In genomic region chr10:63522129-63522687, GRCh38 we compare ENCODE assay signal across 8 cellular contexts. TPM values are rescaled to one million over a fixed set of nuclear protein-coding genes. Genes with fewer than 3 reads are reported as not detected.
A peak's percentile ranks its signal among the peaks of the same experiment; 100 is the strongest.
DNase-seq lines count a peak whose midpoint lies in the region; ATAC-seq, FAIRE-seq and TF ChIP-seq lines count a peak whose summit lies in the region.

No MANE protein-coding gene starts in this region.

- no peaks in the 10 kb centered on the region for H3K9me3 Mint-ChIP-seq in activated CD4-positive, alpha-beta T cell treated with anti-CD3 and anti-CD28 coated beads, Interleukin-2, amount 10 ng/mL, durations not matched to agents 7 days and 5 days

- CTCF ChIA-PET in activated CD4-positive, alpha-beta T cell treated with anti-CD3 and anti-CD28 coated beads, Interleukin-2, amount 10 ng/mL, durations not matched to agents 7 days and 5 days (lab: Charles Lee) = interaction anchor here (0.5 to 2.3 kb wide), 5 partner anchors 8 to 253 kb away, joined by 3 to 7 read pairs (median 4); no protein-coding TSS in a partner anchor
- CTCF ChIA-PET in K562 (lab: Yijun Ruan, JAX; ENCODE audit: low intra/inter-chr PET ratio) = no interaction called here

- TF ChIP-seq CTCF in K562 (IDR thresholded peaks at IDR 0.05 in 2 of 3, conservative IDR thresholded peaks at IDR 0.05 in 1 of 3; ENCODE audit: insufficient read depth in 2 of 3, low read depth in 1 of 3, low read length in 3 of 3) (no peak), suprapubic skin (IDR thresholded peaks at IDR 0.05) (no peak)

- H3K36me3 ChIP-seq in K562 (ENCODE audit: control insufficient read depth, insufficient read depth, low read length) (no peaks in the 10 kb centered on the region; the same call in 1 of the 3 replicates), suprapubic skin (no peaks in the 10 kb centered on the region)

- no peaks in the 10 kb centered on the region for H3K27me3 Mint-ChIP-seq in activated CD4-positive, alpha-beta T cell treated with anti-CD3 and anti-CD28 coated beads, Interleukin-2, amount 10 ng/mL, durations not matched to agents 7 days and 5 days

- TF ChIP-seq RAD21 in K562 (CRISPR knock-in tag; conservative IDR thresholded peaks at IDR 0.05 in 1 of 2, IDR thresholded peaks at IDR 0.05 in 1 of 2) = no peak

- H3K4me1 ChIP-seq in K562 (replicated peaks in 1 of 2; ENCODE audit: control insufficient read depth in 2 of 2, insufficient read depth in 2 of 2, low read length in 2 of 2) (peaks cover 16% of the 10 kb centered on the region in 2 experiments; a peak in 4 of 5 replicates), suprapubic skin (peaks cover 56% of the 10 kb centered on the region)

- no peaks in the 10 kb centered on the region for H3K27me3 ChIP-seq in K562 (ENCODE audit: control insufficient read depth in 2 of 2, insufficient read depth in 2 of 2, low read length in 2 of 2)
- no peaks in the 10 kb centered on the region for H3K27me3 ChIP-seq in suprapubic skin

- TF ChIP-seq EP300 in K562 (IDR thresholded peaks at IDR 0.05; ENCODE audit: low read length) (no peak), suprapubic skin (IDR thresholded peaks at IDR 0.05) (no peak)

- no peaks in the 10 kb centered on the region for H4K20me1 ChIP-seq in K562 (replicated peaks; ENCODE audit: control insufficient read depth, insufficient read depth, low read length)

- in situ Hi-C loops in K562 (cut with MboI) = no loop called here

- POLR2A ChIA-PET in activated CD4-positive, alpha-beta T cell treated with anti-CD3 and anti-CD28 coated beads, Interleukin-2, amount 10 ng/mL, durations not matched to agents 7 days and 5 days (lab: Charles Lee) = interaction anchor here (0.7 to 1.5 kb wide), 2 partner anchors 84 to 255 kb away, joined by 3 to 10 read pairs; no protein-coding TSS in a partner anchor
- POLR2A ChIA-PET in K562 (lab: Yijun Ruan, JAX) = interaction anchor here (0.8 to 1.6 kb wide), 13 partner anchors 10 to 471 kb away, joined by 3 to 6 read pairs (median 3); no protein-coding TSS in a partner anchor

- H3K27ac Mint-ChIP-seq in activated CD4-positive, alpha-beta T cell treated with anti-CD3 and anti-CD28 coated beads, Interleukin-2, amount 10 ng/mL, durations not matched to agents 7 days and 5 days = peak overlapping the region; percentile 97

- peak overlapping the region; percentile 81 for H3K4me3 Mint-ChIP-seq in activated CD4-positive, alpha-beta T cell treated with anti-CD3 and anti-CD28 coated beads, Interleukin-2, amount 10 ng/mL, durations not matched to agents 7 days and 5 days

- peak overlapping the region; percentile 92 to 98 for H3K9ac ChIP-seq in K562 (ENCODE audit: insufficient read depth in 1 of 2, low read depth in 2 of 2, low read length in 2 of 2)

- DNase-seq in activated CD4-positive, alpha-beta T cell treated with anti-CD3 and anti-CD28 coated beads, Interleukin-2, amount 10 ng/mL, durations not matched to agents 7 days and 5 days = no peak
- no peak for DNase-seq in activated CD4-positive, alpha-beta T cell treated with anti-CD3 and anti-CD28 coated beads, Interleukin-2, amount 50 U/mL, for 1 hour
- DNase-seq in NCI-H526 treated with DMSO at 0.1 percent for 48 hours (lab: John Stamatoyannopoulos, UW) (peak; percentile 45), K562 (ENCODE audit: extremely low read depth in 1 of 4, low spot score in 3 of 4) (peak in 3 of 4 experiments; percentile 30 to 31 (median 30)), left colon (no peak), suprapubic skin (ENCODE audit: low spot score in 2 of 2) (no peak), AML-193 (lab: John Stamatoyannopoulos, UW) (no peak)

- ATAC-seq in K562 (no peak), left colon (peak; percentile 28), HG02623 (IDR thresholded peaks at IDR 0.05; ENCODE audit: unreplicated experiment) (no peak)

- H3K4me1 Mint-ChIP-seq in activated CD4-positive, alpha-beta T cell treated with anti-CD3 and anti-CD28 coated beads, Interleukin-2, amount 10 ng/mL, durations not matched to agents 7 days and 5 days = peaks cover 60% of the 10 kb centered on the region

- H3K4me3 ChIP-seq in K562 (peak overlapping the region; percentile 76), suprapubic skin (peak overlapping the region; percentile 85)

- FAIRE-seq in K562 (lab: Jason Lieb, UNC) = no peak

- BruUV-seq in K562 (replicated peaks; lab: Mats Ljungman, UMichigan) = TSS peak; percentile 63

- H3K9me3 ChIP-seq in K562 (replicated peaks; ENCODE audit: control insufficient read depth, insufficient read depth, low read depth, low read length) (peaks cover 6% of the 10 kb centered on the region), suprapubic skin (no peaks in the 10 kb centered on the region)

- peak overlapping the region; percentile 93 for H3K4me2 ChIP-seq in K562 (ENCODE audit: insufficient read depth, low read length)

- H3K27ac ChIP-seq in K562 (ENCODE audit: extremely low read depth, low read depth, low read length) = peak overlapping the region; percentile 96
- H3K27ac ChIP-seq in suprapubic skin = peak overlapping the region; percentile 100

- under 1% methylated on average over 12 of the region's 12 CpGs for WGBS in K562 (ENCODE audit: insufficient coverage, low coverage, missing lambda C conversion rate)
- WGBS in suprapubic skin = 2% methylated on average over 10 of the region's 12 CpGs

- TF ChIP-seq POLR2A in K562 (conservative IDR thresholded peaks at IDR 0.05) = no peak
- no peak for TF ChIP-seq POLR2A in suprapubic skin (IDR thresholded peaks at IDR 0.05)

- peak overlapping the region; percentile 96 for H2AFZ ChIP-seq in K562 (ENCODE audit: low read depth, low read length)

- H3K9me1 ChIP-seq in K562 (ENCODE audit: control insufficient read depth, insufficient read depth, low read length) = no peaks in the 10 kb centered on the region

- intact Hi-C loops in K562 (cut with micrococcal nuclease) = loop anchor here (5.0 kb wide), 2 partner anchors 105 to 255 kb away; no protein-coding TSS in a partner anchor
- intact Hi-C loops in left colon (cut with DNase I, micrococcal nuclease) = no loop called here

- H3K79me2 ChIP-seq in K562 (ENCODE audit: control insufficient read depth, insufficient read depth, low read length) = peaks cover 84% of the 10 kb centered on the region

- peaks cover 24% of the 10 kb centered on the region for H3K36me3 Mint-ChIP-seq in activated CD4-positive, alpha-beta T cell treated with anti-CD3 and anti-CD28 coated beads, Interleukin-2, amount 10 ng/mL, durations not matched to agents 7 days and 5 days (ENCODE audit: low read depth)

TF ChIP-seq in K562, 482 proteins besides CTCF, POLR2A, EP300 and RAD21 (continues in another document):
- TF ChIP-seq GABPA (tag; conservative IDR thresholded peaks at IDR 0.05; ENCODE audit: low read depth) (no peak), SMARCE1 (IDR thresholded peaks at IDR 0.05) (0 out of 2 replicates have a peak, but pooled peaks have one; percentile 36)

RNA-seq across cellular contexts. Expression of gene REEP3, which starts 1.0 kb away (rescaled TPM):
- 10 to 100 TPM; 20.0 to 27.8 TPM for total RNA-seq in activated CD4-positive, alpha-beta T cell treated with anti-CD3 and anti-CD28 coated beads, Interleukin-2, amount 10 ng/mL, durations not matched to agents 7 days and 5 days
- 3.8 and 11.4 TPM in 2 replicates for total RNA-seq in K562 (2011; cell fraction: chromatin; rRNA removed; ENCODE audit: low replicate concordance)
- total RNA-seq in K562 (2011; cell fraction: nucleolus; rRNA removed) = 3.5 and 4.1 TPM in 2 replicates
- total RNA-seq in K562 (2011; cell fraction: nucleoplasm; rRNA removed) = 9.5 and 18.6 TPM in 2 replicates
- total RNA-seq in K562 (2014; rRNA removed) (6.4 TPM in 2 replicates), K562 (2014; rRNA removed; fragmentation: Illumina TruSeq; extraction: Trizol) (10.2 and 12.6 TPM in 2 replicates), K562 (2015; rRNA removed; fragmentation: Illumina TruSeq; extraction: Trizol) (10.8 and 12.4 TPM in 2 replicates), K562 (2021) (10.3 and 10.6 TPM in 2 replicates), left colon (10 to 100 TPM; 44.8 to 56.4 TPM), suprapubic skin (10 to 100 TPM; 29.0 to 79.2 (median 31.1) TPM)
- polyA plus RNA-seq in K562 (2011; rRNA removed) (6.1 and 9.2 TPM in 2 replicates), K562 (2014; fragmentation: Illumina TruSeq; extraction: Trizol) (9.2 and 13.4 TPM in 2 replicates), K562 (2014; fragmentation: Nextera tagmentation; extraction: Ambion mirVana) (1 to 10 TPM; 3.4 to 6.6 TPM), K562 (2014; rRNA removed) (4.6 and 5.2 TPM in 2 replicates)
- 2.7 and 4.5 TPM in 2 replicates for polyA plus RNA-seq in K562 (2011; cell fraction: cytosol; rRNA removed)
- polyA plus RNA-seq in K562 (2011; cell fraction: nucleus; rRNA removed) = 1.7 and 2.4 TPM in 2 replicates
- polyA plus RNA-seq in K562 (2012) = 4.1 and 5.4 TPM in 2 replicates
- polyA minus RNA-seq in K562 (2011; rRNA and poly(A)+ RNA removed) = 8.9 and 10.7 TPM in 2 replicates
- 5.2 and 6.8 TPM in 2 replicates for polyA minus RNA-seq in K562 (2011; cell fraction: cytosol; rRNA and poly(A)+ RNA removed)
- 2.8 and 4.2 TPM in 2 replicates for polyA minus RNA-seq in K562 (2011; cell fraction: nucleus; rRNA and poly(A)+ RNA removed)

RNA-seq across cellular contexts. Expression of gene JMJD1C, which starts 56.4 kb away (rescaled TPM):
- total RNA-seq in activated CD4-positive, alpha-beta T cell treated with anti-CD3 and anti-CD28 coated beads, Interleukin-2, amount 10 ng/mL, durations not matched to agents 7 days and 5 days = 10 to 100 TPM; 57.4 to 62.2 TPM
- 158 and 301 TPM in 2 replicates for total RNA-seq in K562 (2011; cell fraction: chromatin; rRNA removed; ENCODE audit: low replicate concordance)
- 93.6 and 118 TPM in 2 replicates for total RNA-seq in K562 (2011; cell fraction: nucleolus; rRNA removed)
- 154 and 227 TPM in 2 replicates for total RNA-seq in K562 (2011; cell fraction: nucleoplasm; rRNA removed)
- total RNA-seq in K562 (2014; rRNA removed) = 33.3 and 39.7 TPM in 2 replicates
- 68.0 and 79.3 TPM in 2 replicates for total RNA-seq in K562 (2014; rRNA removed; fragmentation: Illumina TruSeq; extraction: Trizol)
- 57.4 and 58.8 TPM in 2 replicates for total RNA-seq in K562 (2015; rRNA removed; fragmentation: Illumina TruSeq; extraction: Trizol)
- 46.0 and 47.2 TPM in 2 replicates for total RNA-seq in K562 (2021)
- polyA plus RNA-seq in K562 (2011; rRNA removed) = 49.3 and 51.1 TPM in 2 replicates
- 12.9 and 24.3 TPM in 2 replicates for polyA plus RNA-seq in K562 (2011; cell fraction: cytosol; rRNA removed)
- 53.4 and 73.5 TPM in 2 replicates for polyA plus RNA-seq in K562 (2011; cell fraction: nucleus; rRNA removed)
- 26.3 and 30.7 TPM in 2 replicates for polyA plus RNA-seq in K562 (2012)
- polyA plus RNA-seq in K562 (2014; fragmentation: Illumina TruSeq; extraction: Trizol) = 48.1 and 49.3 TPM in 2 replicates
- 10 to 100 TPM; 25.3 to 38.5 TPM for polyA plus RNA-seq in K562 (2014; fragmentation: Nextera tagmentation; extraction: Ambion mirVana)
- polyA plus RNA-seq in K562 (2014; rRNA removed) = 32.3 and 36.1 TPM in 2 replicates
- 164 and 189 TPM in 2 replicates for polyA minus RNA-seq in K562 (2011; rRNA and poly(A)+ RNA removed)
- polyA minus RNA-seq in K562 (2011; cell fraction: cytosol; rRNA and poly(A)+ RNA removed) = 36.8 and 39.6 TPM in 2 replicates
- 86.6 and 187 TPM in 2 replicates for polyA minus RNA-seq in K562 (2011; cell fraction: nucleus; rRNA and poly(A)+ RNA removed)
- total RNA-seq in left colon = 10 to 100 TPM; 56.1 to 75.0 TPM
- total RNA-seq in suprapubic skin = 100 to 1,000 TPM in 2 of 4 donors, 10 to 100 TPM in 2; 78.6 to 127 (median 97.5) TPM

Comparison
In these comparisons a context has a peak if more than half of its experiments do, and no peak if none do; other contexts are left out.
1. DNase-seq: peak in NCI-H526 treated with DMSO at 0.1 percent for 48 hours (single experiment) and K562 (3 of 4); none in activated CD4-positive, alpha-beta T cell treated with anti-CD3 and anti-CD28 coated beads, Interleukin-2, amount 10 ng/mL, durations not matched to agents 7 days and 5 days (single experiment), activated CD4-positive, alpha-beta T cell treated with anti-CD3 and anti-CD28 coated beads, Interleukin-2, amount 50 U/mL, for 1 hour (single experiment), left colon (0 of 2), suprapubic skin (0 of 2) and AML-193 (0 of 2).